Comparison of ENCODE assay signal across 8 cellular contexts in the genomic region with DNA sequence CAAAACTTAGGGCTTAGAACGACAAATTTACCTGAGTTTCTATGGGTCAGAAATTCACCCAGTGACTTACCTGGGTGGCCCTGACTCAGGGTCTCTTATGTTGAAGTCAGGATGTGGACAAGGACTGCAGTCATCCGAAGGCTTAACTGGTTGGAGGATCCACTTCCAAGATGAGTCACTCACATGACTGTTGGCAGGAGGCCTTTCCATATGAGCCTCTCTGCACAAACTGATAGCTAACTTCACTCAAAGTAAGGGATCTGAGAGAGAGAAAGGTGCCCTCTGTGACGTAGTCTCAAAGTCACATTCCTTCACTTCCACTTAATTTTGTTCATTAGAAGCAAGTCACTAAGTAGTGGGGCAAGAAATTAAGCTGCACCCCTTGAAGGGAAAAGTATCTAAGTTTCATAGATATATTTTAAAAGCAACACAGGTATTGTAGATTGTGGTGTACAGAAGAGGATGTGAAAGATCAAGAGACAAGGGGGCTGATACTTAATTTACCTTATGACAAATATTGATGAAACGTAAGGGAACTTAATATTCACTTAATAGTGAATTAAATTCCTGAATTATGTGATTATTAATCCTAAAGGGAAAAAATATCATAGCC. TPM values are rescaled to one million over a fixed set of nuclear protein-coding genes. Genes with fewer than 3 reads are reported as not detected.
DNase-seq lines count a peak whose midpoint lies in the region; ATAC-seq and TF ChIP-seq lines count a peak whose summit lies in the region.
"Had no signal": no experiment of that assay in that cellular context is flagged by ENCODE, and none has a peak within 500 bp of the region (broad histone marks: within the 10 kb centered on the region; RNA-seq: fewer than 3 reads in every experiment).

No MANE protein-coding gene starts in this region.

- CTCF ChIA-PET in CD8-positive, alpha-beta memory T cell (lab: Charles Lee), result no interaction called here

- H3K36me3 ChIP-seq in gastrocnemius medialis, result peaks cover 0 to 45% of the 10 kb centered on the region in 2 donors
- no peaks in the 10 kb centered on the region for H3K36me3 ChIP-seq in CD8-positive, alpha-beta memory T cell (ENCODE audit: insufficient read depth, low read length)

- in situ Hi-C loops in gastrocnemius medialis (cut with MboI; ENCODE audit: low sequenced_read_pairs in 4 of 4), result no loop called here

- no peak overlapping the region for H3K27ac Mint-ChIP-seq in CD8-positive, alpha-beta memory T cell

- H3K27me3 ChIP-seq in gastrocnemius medialis, result no peaks in the 10 kb centered on the region
- H3K27me3 ChIP-seq in CD8-positive, alpha-beta memory T cell (ENCODE audit: insufficient read depth, low read length, poor library complexity, severe bottlenecking), result no peaks in the 10 kb centered on the region

- POLR2A ChIA-PET in CD8-positive, alpha-beta memory T cell (lab: Charles Lee), result no interaction called here

- ATAC-seq in GM18517 (IDR thresholded peaks at IDR 0.05; ENCODE audit: unreplicated experiment) (peak; percentile 40), gastrocnemius medialis (peak; percentile 94 to 99)

- DNase-seq in M059J (ENCODE audit: low read depth) (peak; percentile 81), epithelial cell of proximal tubule (ENCODE audit: low read depth) (peak; percentile 43), gastrocnemius medialis (peak in 1 of 2 donors; percentile 61), NCI-H2171 treated with DMSO at 0.1 percent for 48 hours (lab: John Stamatoyannopoulos, UW) (no peak), Ammon's horn (ENCODE audit: low spot score) (no peak)
- no peak for DNase-seq in CD8-positive, alpha-beta memory T cell
- DNase-seq: activated CD4-positive, alpha-beta T cell treated with anti-CD3 and anti-CD28 coated beads for 4 hours had no signal

- no peaks in the 10 kb centered on the region for H3K27me3 Mint-ChIP-seq in CD8-positive, alpha-beta memory T cell

- TF ChIP-seq CTCF in epithelial cell of proximal tubule (conservative IDR thresholded peaks at IDR 0.05; ENCODE audit: low read depth, low read length) (no peak), gastrocnemius medialis (IDR thresholded peaks at IDR 0.05 in 4 of 5, conservative IDR thresholded peaks at IDR 0.05 in 1 of 5) (no peak)

- intact Hi-C loops in gastrocnemius medialis (cut with DNase I; ENCODE audit: low total_unique reads), result no loop called here

- no peak for TF ChIP-seq POLR2A in gastrocnemius medialis (IDR thresholded peaks at IDR 0.05)

- H3K4me3 ChIP-seq in epithelial cell of proximal tubule (ENCODE audit: low read depth, low read length) (no peak overlapping the region), gastrocnemius medialis (no peak overlapping the region)
- no peak overlapping the region for H3K4me3 ChIP-seq in CD8-positive, alpha-beta memory T cell (ENCODE audit: low read length)

- H3K9me3 ChIP-seq in gastrocnemius medialis, result no peaks in the 10 kb centered on the region
- no peaks in the 10 kb centered on the region for H3K9me3 ChIP-seq in CD8-positive, alpha-beta memory T cell (ENCODE audit: low read length)

- H3K4me1 ChIP-seq in gastrocnemius medialis, result peaks cover 0 to 6% of the 10 kb centered on the region in 2 donors
- no peaks in the 10 kb centered on the region for H3K4me1 ChIP-seq in CD8-positive, alpha-beta memory T cell (ENCODE audit: insufficient read depth, low read length)

- H3K27ac ChIP-seq in gastrocnemius medialis, result no peak overlapping the region
- no peak overlapping the region for H3K27ac ChIP-seq in CD8-positive, alpha-beta memory T cell (ENCODE audit: low read depth, low read length)

- peaks cover 3 to 70% (median 12%) of the 10 kb centered on the region in 3 donors for H3K36me3 Mint-ChIP-seq in CD8-positive, alpha-beta memory T cell

- H3K4me1 Mint-ChIP-seq in CD8-positive, alpha-beta memory T cell, result peaks cover 7 to 19% (median 8%) of the 10 kb centered on the region in 3 donors

- H3K4me3 Mint-ChIP-seq in CD8-positive, alpha-beta memory T cell, result no peak overlapping the region

- no peaks in the 10 kb centered on the region for H3K9me3 Mint-ChIP-seq in CD8-positive, alpha-beta memory T cell

RNA-seq across cellular contexts. Expression of a gene that starts 48.4 kb away (rescaled TPM):
- total RNA-seq in M059J (2014; rRNA removed; shearing (Covaris generic)), result 35.7 and 41.1 TPM in 2 replicates
- 25.8 and 34.1 TPM in 2 replicates for total RNA-seq in epithelial cell of proximal tubule
- total RNA-seq in gastrocnemius medialis, result 100 to 1,000 TPM in 1 of 4 donors, 10 to 100 TPM in 3; 70.3 to 103 (median 86.0) TPM
- 10 to 100 TPM; 75.5 to 81.7 TPM for total RNA-seq in CD8-positive, alpha-beta memory T cell
- 70.8 TPM for polyA plus RNA-seq in CD8-positive, alpha-beta memory T cell

Comparison
In these comparisons a context has a peak if more than half of its experiments do, and no peak if none do; other contexts are left out.
1. DNase-seq: peak in M059J (single experiment) and epithelial cell of proximal tubule (single experiment); none in NCI-H2171 treated with DMSO at 0.1 percent for 48 hours (single experiment), CD8-positive, alpha-beta memory T cell (0 of 5) and Ammon's horn (single experiment).